In the genomic region with DNA sequence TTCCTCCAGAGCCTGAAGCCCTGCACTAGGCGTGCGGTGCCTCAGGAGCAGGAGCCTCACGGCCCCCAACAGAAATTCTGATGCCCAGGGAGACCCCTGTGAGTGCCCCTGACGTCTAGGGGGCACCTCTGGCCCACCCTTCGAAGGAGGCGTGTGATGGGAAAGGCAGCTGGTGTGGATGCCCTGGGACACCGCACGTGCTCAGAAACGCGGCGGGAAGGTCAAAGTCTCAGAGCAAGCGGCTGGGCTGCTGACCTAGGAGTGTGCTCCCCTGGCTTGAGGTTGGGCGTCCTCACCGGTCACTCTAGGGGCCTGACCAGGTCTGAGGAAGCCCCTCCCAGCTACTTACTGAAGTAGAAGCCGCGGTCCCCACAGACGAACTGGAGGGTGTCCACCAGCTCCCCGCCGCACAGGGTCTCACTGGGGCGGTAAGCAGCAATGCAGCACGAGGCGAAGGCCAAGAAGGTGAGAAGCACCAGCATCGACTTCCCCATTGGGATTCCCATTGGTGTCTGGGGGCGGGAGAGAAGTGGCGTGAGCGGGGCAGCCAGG, we compare ENCODE assay signal across 1 cellular context.
TF ChIP-seq lines count a peak whose summit lies in the region.

No MANE protein-coding gene starts in this region.

TF ChIP-seq in HepG2, 621 proteins besides CTCF, POLR2A, EP300 and RAD21 (continues in another document):
- TF ChIP-seq PLSCR1 (CRISPR knock-in tag; IDR thresholded peaks at IDR 0.05; ENCODE audit: borderline replicate concordance) (no peak), E2F5 (CRISPR knock-in tag; conservative IDR thresholded peaks at IDR 0.05) (no peak), ZNF704 (CRISPR knock-in tag; IDR thresholded peaks at IDR 0.05; ENCODE audit: borderline replicate concordance) (no peak), NFRKB (IDR thresholded peaks at IDR 0.05) (no peak), HHEX (CRISPR knock-in tag; IDR thresholded peaks at IDR 0.05) (no peak), NCOA2 (CRISPR knock-in tag; IDR thresholded peaks at IDR 0.05) (no peak), ZNF569 (CRISPR knock-in tag; IDR thresholded peaks at IDR 0.05; ENCODE audit: borderline replicate concordance) (no peak), PAF1 (CRISPR knock-in tag; IDR thresholded peaks at IDR 0.05) (peak; percentile 84), ZNF850 (CRISPR knock-in tag; conservative IDR thresholded peaks at IDR 0.05) (peak; percentile 46; the same call in 1 of the 2 replicates), ZNF496 (CRISPR knock-in tag; IDR thresholded peaks at IDR 0.05; ENCODE audit: insufficient replicate concordance) (no peak), ZNF607 (CRISPR knock-in tag; IDR thresholded peaks at IDR 0.05; ENCODE audit: borderline replicate concordance) (no peak), ZSCAN12 (CRISPR knock-in tag; IDR thresholded peaks at IDR 0.05) (0 out of 2 replicates have a peak, but pooled peaks have one; percentile 18), SIX4 (CRISPR knock-in tag; IDR thresholded peaks at IDR 0.05) (no peak), ZNF451 (CRISPR knock-in tag; IDR thresholded peaks at IDR 0.05) (no peak), EED (CRISPR knock-in tag; IDR thresholded peaks at IDR 0.05) (0 out of 2 replicates have a peak, but pooled peaks have one; percentile 32), ZSCAN21 (CRISPR knock-in tag; IDR thresholded peaks at IDR 0.05; ENCODE audit: borderline replicate concordance) (0 out of 2 replicates have a peak, but pooled peaks have one; percentile 10), SALL1 (CRISPR knock-in tag; IDR thresholded peaks at IDR 0.05) (0 out of 2 replicates have a peak, but pooled peaks have one; percentile 26), POGK (CRISPR knock-in tag; conservative IDR thresholded peaks at IDR 0.05) (0 out of 2 replicates have a peak, but pooled peaks have one; percentile 24), PHF5A (CRISPR knock-in tag; IDR thresholded peaks at IDR 0.05; ENCODE audit: low read depth, unreplicated experiment) (peak; percentile 5), ZNF878 (CRISPR knock-in tag; IDR thresholded peaks at IDR 0.05) (peak; percentile 41; the same call in 1 of the 2 replicates), SOX6 (IDR thresholded peaks at IDR 0.05) (no peak), SOX6 (CRISPR knock-in tag; IDR thresholded peaks at IDR 0.05) (0 out of 2 replicates have a peak, but pooled peaks have one; percentile 17), MED1 (CRISPR knock-in tag; IDR thresholded peaks at IDR 0.05) (peak; percentile 59), ZNF235 (CRISPR knock-in tag; IDR thresholded peaks at IDR 0.05; ENCODE audit: borderline replicate concordance) (0 out of 2 replicates have a peak, but pooled peaks have one; percentile 3), ZFP37 (CRISPR knock-in tag; IDR thresholded peaks at IDR 0.05; ENCODE audit: borderline replicate concordance) (no peak), REL (CRISPR knock-in tag; conservative IDR thresholded peaks at IDR 0.05) (0 out of 2 replicates have a peak, but pooled peaks have one; percentile 15), AGO2 (optimal IDR thresholded peaks at IDR 0.05; ENCODE audit: low read depth, low read length) (peak; percentile 91), MXD4 (CRISPR knock-in tag; IDR thresholded peaks at IDR 0.05) (peak; percentile 6), ZNF670 (CRISPR knock-in tag; IDR thresholded peaks at IDR 0.05; ENCODE audit: borderline replicate concordance) (peak; percentile 45; the same call in 1 of the 2 replicates), LCORL (IDR thresholded peaks at IDR 0.05) (no peak), LCORL (CRISPR knock-in tag; IDR thresholded peaks at IDR 0.05) (0 out of 2 replicates have a peak, but pooled peaks have one; percentile 25), ZNF207 (IDR thresholded peaks at IDR 0.05; ENCODE audit: borderline replicate concordance) (no peak), ZNF138 (CRISPR knock-in tag; IDR thresholded peaks at IDR 0.05; ENCODE audit: low read depth) (0 out of 2 replicates have a peak, but pooled peaks have one; percentile 20)
- TF ChIP-seq, protein P1, sequence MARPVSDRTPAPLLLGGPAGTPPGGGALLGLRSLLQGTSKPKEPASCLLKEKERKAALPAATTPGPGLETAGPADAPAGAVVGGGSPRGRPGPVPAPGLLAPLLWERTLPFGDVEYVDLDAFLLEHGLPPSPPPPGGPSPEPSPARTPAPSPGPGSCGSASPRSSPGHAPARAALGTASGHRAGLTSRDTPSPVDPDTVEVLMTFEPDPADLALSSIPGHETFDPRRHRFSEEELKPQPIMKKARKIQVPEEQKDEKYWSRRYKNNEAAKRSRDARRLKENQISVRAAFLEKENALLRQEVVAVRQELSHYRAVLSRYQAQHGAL (CRISPR knock-in tag; IDR thresholded peaks at IDR 0.05; ENCODE audit: not compliant biosample characterization), result no peak
- TF ChIP-seq, protein P2, sequence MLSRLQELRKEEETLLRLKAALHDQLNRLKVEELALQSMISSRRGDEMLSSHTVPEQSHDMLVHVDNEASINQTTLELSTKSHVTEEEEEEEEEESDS (CRISPR knock-in tag; IDR thresholded peaks at IDR 0.05; ENCODE audit: borderline replicate concordance), result no peak
- TF ChIP-seq, protein P3, sequence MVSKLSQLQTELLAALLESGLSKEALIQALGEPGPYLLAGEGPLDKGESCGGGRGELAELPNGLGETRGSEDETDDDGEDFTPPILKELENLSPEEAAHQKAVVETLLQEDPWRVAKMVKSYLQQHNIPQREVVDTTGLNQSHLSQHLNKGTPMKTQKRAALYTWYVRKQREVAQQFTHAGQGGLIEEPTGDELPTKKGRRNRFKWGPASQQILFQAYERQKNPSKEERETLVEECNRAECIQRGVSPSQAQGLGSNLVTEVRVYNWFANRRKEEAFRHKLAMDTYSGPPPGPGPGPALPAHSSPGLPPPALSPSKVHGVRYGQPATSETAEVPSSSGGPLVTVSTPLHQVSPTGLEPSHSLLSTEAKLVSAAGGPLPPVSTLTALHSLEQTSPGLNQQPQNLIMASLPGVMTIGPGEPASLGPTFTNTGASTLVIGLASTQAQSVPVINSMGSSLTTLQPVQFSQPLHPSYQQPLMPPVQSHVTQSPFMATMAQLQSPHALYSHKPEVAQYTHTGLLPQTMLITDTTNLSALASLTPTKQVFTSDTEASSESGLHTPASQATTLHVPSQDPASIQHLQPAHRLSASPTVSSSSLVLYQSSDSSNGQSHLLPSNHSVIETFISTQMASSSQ (IDR thresholded peaks at IDR 0.05; ENCODE audit: low read depth), result no peak
- TF ChIP-seq, protein P3 (CRISPR knock-in tag; IDR thresholded peaks at IDR 0.05; ENCODE audit: borderline replicate concordance), result peak; percentile 42; the same call in 1 of the 2 replicates
- TF ChIP-seq, protein P4, sequence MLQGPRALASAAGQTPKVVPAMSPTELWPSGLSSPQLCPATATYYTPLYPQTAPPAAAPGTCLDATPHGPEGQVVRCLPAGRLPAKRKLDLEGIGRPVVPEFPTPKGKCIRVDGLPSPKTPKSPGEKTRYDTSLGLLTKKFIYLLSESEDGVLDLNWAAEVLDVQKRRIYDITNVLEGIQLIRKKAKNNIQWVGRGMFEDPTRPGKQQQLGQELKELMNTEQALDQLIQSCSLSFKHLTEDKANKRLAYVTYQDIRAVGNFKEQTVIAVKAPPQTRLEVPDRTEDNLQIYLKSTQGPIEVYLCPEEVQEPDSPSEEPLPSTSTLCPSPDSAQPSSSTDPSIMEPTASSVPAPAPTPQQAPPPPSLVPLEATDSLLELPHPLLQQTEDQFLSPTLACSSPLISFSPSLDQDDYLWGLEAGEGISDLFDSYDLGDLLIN (CRISPR knock-in tag; IDR thresholded peaks at IDR 0.05; ENCODE audit: borderline replicate concordance), result no peak
- TF ChIP-seq, protein P5, sequence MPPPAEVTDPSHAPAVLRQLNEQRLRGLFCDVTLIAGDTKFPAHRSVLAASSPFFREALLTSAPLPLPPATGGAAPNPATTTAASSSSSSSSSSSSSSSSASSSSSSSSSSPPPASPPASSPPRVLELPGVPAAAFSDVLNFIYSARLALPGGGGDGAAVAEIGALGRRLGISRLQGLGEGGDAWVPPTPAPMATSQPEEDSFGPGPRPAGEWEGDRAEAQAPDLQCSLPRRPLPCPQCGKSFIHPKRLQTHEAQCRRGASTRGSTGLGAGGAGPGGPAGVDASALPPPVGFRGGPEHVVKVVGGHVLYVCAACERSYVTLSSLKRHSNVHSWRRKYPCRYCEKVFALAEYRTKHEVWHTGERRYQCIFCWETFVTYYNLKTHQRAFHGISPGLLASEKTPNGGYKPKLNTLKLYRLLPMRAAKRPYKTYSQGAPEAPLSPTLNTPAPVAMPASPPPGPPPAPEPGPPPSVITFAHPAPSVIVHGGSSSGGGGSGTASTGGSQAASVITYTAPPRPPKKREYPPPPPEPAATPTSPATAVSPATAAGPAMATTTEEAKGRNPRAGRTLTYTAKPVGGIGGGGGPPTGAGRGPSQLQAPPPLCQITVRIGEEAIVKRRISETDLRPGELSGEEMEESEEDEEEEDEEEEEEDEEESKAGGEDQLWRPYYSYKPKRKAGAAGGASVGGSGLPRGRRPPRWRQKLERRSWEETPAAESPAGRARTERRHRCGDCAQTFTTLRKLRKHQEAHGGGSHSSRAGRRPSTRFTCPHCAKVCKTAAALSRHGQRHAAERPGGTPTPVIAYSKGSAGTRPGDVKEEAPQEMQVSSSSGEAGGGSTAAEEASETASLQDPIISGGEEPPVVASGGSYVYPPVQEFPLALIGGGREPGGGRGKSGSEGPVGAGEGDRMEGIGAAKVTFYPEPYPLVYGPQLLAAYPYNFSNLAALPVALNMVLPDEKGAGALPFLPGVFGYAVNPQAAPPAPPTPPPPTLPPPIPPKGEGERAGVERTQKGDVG (CRISPR knock-in tag; IDR thresholded peaks at IDR 0.05; ENCODE audit: borderline replicate concordance), result peak; percentile 75; the same call in 1 of the 2 replicates
- TF ChIP-seq, protein P6, sequence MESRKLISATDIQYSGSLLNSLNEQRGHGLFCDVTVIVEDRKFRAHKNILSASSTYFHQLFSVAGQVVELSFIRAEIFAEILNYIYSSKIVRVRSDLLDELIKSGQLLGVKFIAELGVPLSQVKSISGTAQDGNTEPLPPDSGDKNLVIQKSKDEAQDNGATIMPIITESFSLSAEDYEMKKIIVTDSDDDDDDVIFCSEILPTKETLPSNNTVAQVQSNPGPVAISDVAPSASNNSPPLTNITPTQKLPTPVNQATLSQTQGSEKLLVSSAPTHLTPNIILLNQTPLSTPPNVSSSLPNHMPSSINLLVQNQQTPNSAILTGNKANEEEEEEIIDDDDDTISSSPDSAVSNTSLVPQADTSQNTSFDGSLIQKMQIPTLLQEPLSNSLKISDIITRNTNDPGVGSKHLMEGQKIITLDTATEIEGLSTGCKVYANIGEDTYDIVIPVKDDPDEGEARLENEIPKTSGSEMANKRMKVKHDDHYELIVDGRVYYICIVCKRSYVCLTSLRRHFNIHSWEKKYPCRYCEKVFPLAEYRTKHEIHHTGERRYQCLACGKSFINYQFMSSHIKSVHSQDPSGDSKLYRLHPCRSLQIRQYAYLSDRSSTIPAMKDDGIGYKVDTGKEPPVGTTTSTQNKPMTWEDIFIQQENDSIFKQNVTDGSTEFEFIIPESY (CRISPR knock-in tag; IDR thresholded peaks at IDR 0.05), result peak; percentile 89
